24 cellular contexts compared by ENCODE assay signal in genomic region chr20:4862661-4863060, GRCh38. TPM values are rescaled to one million over a fixed set of nuclear protein-coding genes. Genes with fewer than 3 reads are reported as not detected.
DNase-seq lines count a peak whose midpoint lies in the region; ATAC-seq, FAIRE-seq and TF ChIP-seq lines count a peak whose summit lies in the region.
"Had no signal": no experiment of that assay in that cellular context is flagged by ENCODE, and none has a peak within 500 bp of the region (broad histone marks: within the 10 kb centered on the region; RNA-seq: fewer than 3 reads in every experiment).

No MANE protein-coding gene starts in this region.

- H3K36me3 Mint-ChIP-seq in memory B cell, result peaks cover 55% of the 10 kb centered on the region
- peaks cover 65% of the 10 kb centered on the region for H3K36me3 Mint-ChIP-seq in stimulated activated effector memory CD8-positive, alpha-beta T cell treated with anti-CD3 and anti-CD28 coated beads, Interleukin-12 subunit alpha, Interleukin-12 subunit beta, amount 100 ng/mL, for 72 hours

- H2AFZ ChIP-seq in GM12878 (ENCODE audit: control insufficient read depth, low read depth, low read length), result no peak overlapping the region
- H2AFZ ChIP-seq: GM23248 had no signal

- H3K79me2 ChIP-seq in GM12878 (ENCODE audit: control insufficient read depth, insufficient read depth, low read length), result no peaks in the 10 kb centered on the region

- H3K27ac Mint-ChIP-seq in memory B cell, result peak overlapping the region; percentile 4
- H3K27ac Mint-ChIP-seq in stimulated activated effector memory CD8-positive, alpha-beta T cell treated with anti-CD3 and anti-CD28 coated beads, Interleukin-12 subunit alpha, Interleukin-12 subunit beta, amount 100 ng/mL, for 72 hours, result peak overlapping the region; percentile 67
- H3K27ac Mint-ChIP-seq: CD4-positive, alpha-beta T cell had no signal

- peaks cover 4% of the 10 kb centered on the region for H3K4me1 Mint-ChIP-seq in memory B cell
- H3K4me1 Mint-ChIP-seq in stimulated activated effector memory CD8-positive, alpha-beta T cell treated with anti-CD3 and anti-CD28 coated beads, Interleukin-12 subunit alpha, Interleukin-12 subunit beta, amount 100 ng/mL, for 72 hours, result peaks cover 4% of the 10 kb centered on the region
- H3K4me1 Mint-ChIP-seq: CD14-positive monocyte had no signal

- no TSS peak for BruUV-seq in GM12878 (replicated peaks; lab: Mats Ljungman, UMichigan)

- H3K36me3 ChIP-seq in GM12878 (ENCODE audit: control insufficient read depth in 2 of 2, insufficient read depth in 2 of 2, low read length in 1 of 2) (peaks cover 6 to 18% of the 10 kb centered on the region in 2 experiments), small intestine (ENCODE audit: control insufficient read depth in 2 of 2, insufficient read depth in 2 of 2, low read length in 2 of 2) (peaks cover 3 to 6% of the 10 kb centered on the region in 2 donors)

- no peak overlapping the region for H3K4me2 ChIP-seq in GM12878 (ENCODE audit: control insufficient read depth, insufficient read depth)
- H3K4me2 ChIP-seq: A549; BLaER1 treated with 17β-estradiol and CSF1 and Interleukin-3, amounts not matched to agents 10 nM and 100 nM had no signal

- RAD21 ChIA-PET in GM12878 (lab: Charles Lee; ENCODE audit: unreplicated experiment), result no interaction called here

- H3K27ac ChIP-seq in GM12878 (ENCODE audit: control insufficient read depth, insufficient read depth), result no peak overlapping the region
- no peak overlapping the region for H3K27ac ChIP-seq in small intestine (ENCODE audit: low read depth in 1 of 2, low read length in 1 of 2)
- H3K27ac ChIP-seq: A549; BLaER1 treated with 17β-estradiol and CSF1 and Interleukin-3, amounts not matched to agents 10 nM and 100 nM; GM23248 had no signal

- no peak overlapping the region for H3K4me3 Mint-ChIP-seq in memory B cell
- H3K4me3 Mint-ChIP-seq in stimulated activated effector memory CD8-positive, alpha-beta T cell treated with anti-CD3 and anti-CD28 coated beads, Interleukin-12 subunit alpha, Interleukin-12 subunit beta, amount 100 ng/mL, for 72 hours, result no peak overlapping the region
- H3K4me3 Mint-ChIP-seq: CD14-positive monocyte; CD4-positive, alpha-beta T cell had no signal

- no peak for ATAC-seq in GM12878
- ATAC-seq in memory B cell (ENCODE audit: low read depth), result no peak
- no peak for ATAC-seq in stimulated activated effector memory CD8-positive, alpha-beta T cell treated with anti-CD3 and anti-CD28 coated beads, Interleukin-12 subunit alpha, Interleukin-12 subunit beta, amount 100 ng/mL, for 72 hours
- no peak for ATAC-seq in HG03097 (IDR thresholded peaks at IDR 0.05; ENCODE audit: low FRiP score, unreplicated experiment)

- H3K27me3 ChIP-seq in GM12878 (replicated peaks in 1 of 2; ENCODE audit: control insufficient read depth in 2 of 2, insufficient read depth in 2 of 2, low read length in 1 of 2), result no peaks in the 10 kb centered on the region
- H3K27me3 ChIP-seq in small intestine (ENCODE audit: control insufficient read depth in 2 of 2, insufficient read depth in 2 of 2, low read length in 2 of 2), result no peaks in the 10 kb centered on the region
- H3K27me3 ChIP-seq: BE2C; BLaER1 treated with 17β-estradiol and CSF1 and Interleukin-3, amounts not matched to agents 10 nM and 100 nM had no signal

- CTCF ChIA-PET in GM12878 (lab: Yijun Ruan, JAX), result no interaction called here

- H3K4me3 ChIP-seq in GM12878 (no peak overlapping the region), small intestine (ENCODE audit: low read depth in 1 of 2, low read length in 2 of 2) (no peak overlapping the region)
- H3K4me3 ChIP-seq: A549; BLaER1 treated with 17β-estradiol and CSF1 and Interleukin-3, amounts not matched to agents 10 nM and 100 nM; GM23248 had no signal

- FAIRE-seq in GM12878 (lab: Jason Lieb, UNC) (no peak), small intestine (lab: Jason Lieb, UNC) (no peak)
- FAIRE-seq: A549, GM12892, H1 had no signal

- H3K27me3 Mint-ChIP-seq in memory B cell, result no peaks in the 10 kb centered on the region
- H3K27me3 Mint-ChIP-seq: CD4-positive, alpha-beta T cell had no signal

- in situ Hi-C loops in GM12878 (cut with MboI), result no loop called here

- 97% methylated on average over 14 of the region's 14 CpGs for WGBS in GM12878 (ENCODE audit: insufficient coverage, insufficient replicate concordance, low lambda C conversion rate, missing lambda C conversion rate)
- 93 to 99% (median 98%) methylated on average over 14 of the region's 14 CpGs for WGBS in small intestine, 3 donors

- DNase-seq in GM12878 (ENCODE audit: low read depth, low spot score), result no peak
- no peak for DNase-seq in memory B cell (ENCODE audit: low spot score in 2 of 2)
- DNase-seq in stimulated activated effector memory CD8-positive, alpha-beta T cell treated with anti-CD3 and anti-CD28 coated beads, Interleukin-12 subunit alpha, Interleukin-12 subunit beta, amount 100 ng/mL, for 72 hours (ENCODE audit: low spot score in 2 of 2), result no peak
- no peak for DNase-seq in small intestine
- DNase-seq in activated T-cell treated with anti-CD3 and anti-CD28 coated beads, Interleukin-2, amount 50 U/mL, for 48 hours, result no peak
- DNase-seq: 8988T; ACHN; AML-193; BE2C; Calu3; CD4-positive, alpha-beta T cell; COR-L47; DMS53; DMS79 treated with DMSO at 0.1 percent for 48 hours; GF-D8; GM23248; H7; HCEC 1CT had no signal

- H3K4me1 ChIP-seq in GM12878 (ENCODE audit: control insufficient read depth, insufficient read depth, low read length) (no peaks in the 10 kb centered on the region), small intestine (ENCODE audit: control insufficient read depth in 2 of 2, insufficient read depth in 1 of 2, low read depth in 1 of 2, low read length in 1 of 2) (no peaks in the 10 kb centered on the region)
- H3K4me1 ChIP-seq: BE2C had no signal

- no peak for TF ChIP-seq CTCF in GM12878 (IDR thresholded peaks at IDR 0.05 in 2 of 3, conservative IDR thresholded peaks at IDR 0.05 in 1 of 3; ENCODE audit: control insufficient read depth in 2 of 3, extremely low read depth in 1 of 3, insufficient read depth in 1 of 3, low read depth in 3 of 3, low read length in 3 of 3)

- TF ChIP-seq EP300 in GM12878 (IDR thresholded peaks at IDR 0.05; ENCODE audit: borderline replicate concordance in 1 of 2, control insufficient read depth in 1 of 2, low read depth in 2 of 2, low read length in 2 of 2), result no peak

- 0 out of 2 replicates have a peak, but pooled peaks have one; percentile 8 for TF ChIP-seq POLR2A in GM12878 (IDR thresholded peaks at IDR 0.05; ENCODE audit: low read depth, low read length)

- SMC1A ChIA-PET in GM12878 (lab: Charles Lee; ENCODE audit: uncharacterized antibody, unreplicated experiment), result no interaction called here

- intact Hi-C loops in GM12878 (cut with micrococcal nuclease; ENCODE audit: unreplicated experiment), result no loop called here

- POLR2A ChIA-PET in GM12878 (lab: Charles Lee), result no interaction called here

- H3K9me3 ChIP-seq in GM12878 (replicated peaks; ENCODE audit: control insufficient read depth, insufficient read depth, low read length) (no peaks in the 10 kb centered on the region), small intestine (ENCODE audit: control insufficient read depth, low read depth) (no peaks in the 10 kb centered on the region)
- H3K9me3 ChIP-seq: A549; BE2C; BLaER1 treated with 17β-estradiol and CSF1 and Interleukin-3, amounts not matched to agents 10 nM and 100 nM had no signal

- H3K9ac ChIP-seq in GM12878 (ENCODE audit: control insufficient read depth, insufficient read depth, low read length), result no peak overlapping the region
- H3K9ac ChIP-seq: BLaER1 treated with 17β-estradiol and CSF1 and Interleukin-3, amounts not matched to agents 10 nM and 100 nM; GM23248 had no signal

- H3K9me3 Mint-ChIP-seq in memory B cell, result no peaks in the 10 kb centered on the region
- no peaks in the 10 kb centered on the region for H3K9me3 Mint-ChIP-seq in stimulated activated effector memory CD8-positive, alpha-beta T cell treated with anti-CD3 and anti-CD28 coated beads, Interleukin-12 subunit alpha, Interleukin-12 subunit beta, amount 100 ng/mL, for 72 hours
- H3K9me3 Mint-ChIP-seq: CD14-positive monocyte; CD4-positive, alpha-beta T cell had no signal

- no peak for TF ChIP-seq RAD21 in GM12878 (IDR thresholded peaks at IDR 0.05; ENCODE audit: insufficient read depth, low read depth, low read length)

- H4K20me1 ChIP-seq in GM12878 (ENCODE audit: control insufficient read depth, insufficient read depth), result no peaks in the 10 kb centered on the region

TF ChIP-seq in GM12878, 131 proteins besides CTCF, POLR2A, EP300 and RAD21 (continues in another document):
- no peak for TF ChIP-seq PKNOX1 (IDR thresholded peaks at IDR 0.05)
- no peak for TF ChIP-seq IRF4 (IDR thresholded peaks at IDR 0.05; ENCODE audit: low read depth, low read length)
- no peak for TF ChIP-seq ASH2L (IDR thresholded peaks at IDR 0.05; ENCODE audit: borderline replicate concordance, low read depth)
- TF ChIP-seq NFYA (IDR thresholded peaks at IDR 0.05; ENCODE audit: borderline replicate concordance, low read depth, low read length), result no peak
- no peak for TF ChIP-seq FOXM1 (IDR thresholded peaks at IDR 0.05; ENCODE audit: low read depth, low read length)

RNA-seq across cellular contexts. Expression of gene RASSF2, which starts 39.3 kb away (rescaled TPM):
- total RNA-seq in GM12878 (2013; cell fraction: nucleolus; rRNA removed), result 37.0 and 37.5 TPM in 2 replicates
- total RNA-seq in GM12878 (2014; rRNA removed) (57.4 and 61.7 TPM in 2 replicates), GM12878 (2014; rRNA removed; fragmentation: Illumina TruSeq; extraction: Trizol) (56.1 and 58.2 TPM in 2 replicates), GM12878 (2021) (48.4 and 48.7 TPM in 2 replicates)
- polyA plus RNA-seq in GM12878 (2011; ENCODE audit: low read depth), result 13.6 TPM
- polyA plus RNA-seq in GM12878 (2011; rRNA removed) (67.0 and 72.7 TPM in 2 replicates), GM12878 (2014; fragmentation: Illumina TruSeq; extraction: Trizol) (55.9 and 60.8 TPM in 2 replicates), GM12878 (2014; fragmentation: Nextera tagmentation; extraction: Ambion mirVana) (10 to 100 TPM; 13.6 to 14.2 TPM), GM12878 (2014; rRNA removed) (45.8 and 47.5 TPM in 2 replicates), GM12878 (2016; fragmentation: Nextera tagmentation; extraction: Ambion mirVana) (10 to 100 TPM; 25.6 to 29.7 TPM), small intestine (1 to 10 TPM in 2 of 3 donors, under 1 TPM in 1; 0.67 to 4.6 (median 3.0) TPM)
- polyA plus RNA-seq in GM12878 (2011; cell fraction: cytosol; rRNA removed), result 54.9 and 58.4 TPM in 2 replicates
- 39.8 and 44.2 TPM in 2 replicates for polyA plus RNA-seq in GM12878 (2011; cell fraction: nucleus; rRNA removed)
- polyA plus RNA-seq in GM12878 (2012), result 17.1 and 17.4 TPM in 2 replicates
- polyA minus RNA-seq in GM12878 (2011; rRNA and poly(A)+ RNA removed), result 54.0 and 66.9 TPM in 2 replicates
- polyA minus RNA-seq in GM12878 (2011; cell fraction: cytosol; rRNA and poly(A)+ RNA removed), result 20.7 and 26.9 TPM in 2 replicates
- 10.5 and 16.4 TPM in 2 replicates for polyA minus RNA-seq in GM12878 (2011; cell fraction: nucleus; rRNA and poly(A)+ RNA removed)
